1 cellular context compared by ENCODE assay signal in the genomic region with DNA sequence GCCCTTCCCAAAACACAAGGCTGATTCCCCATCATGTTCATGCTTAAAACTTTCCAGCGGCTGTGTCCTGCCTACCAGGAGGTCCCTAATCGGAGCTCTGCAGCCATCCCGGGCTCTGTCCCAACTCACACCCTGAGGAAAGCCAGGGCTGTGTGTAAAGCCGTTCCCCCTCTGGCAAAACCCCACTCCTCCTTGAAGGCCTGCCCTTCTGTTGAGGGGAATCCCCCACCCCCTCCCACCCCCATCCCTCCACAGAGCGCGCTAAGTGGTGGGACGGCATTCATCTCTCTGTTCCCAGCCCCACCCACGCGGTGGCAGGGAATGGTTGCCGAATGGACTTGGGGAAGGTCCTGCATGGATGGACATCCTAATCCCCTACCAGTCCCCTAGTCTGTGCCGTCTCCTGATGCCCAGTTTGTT.
TF ChIP-seq lines count a peak whose summit lies in the region.

No MANE protein-coding gene starts in this region.

TF ChIP-seq in A549, 52 proteins besides CTCF, POLR2A, EP300 and RAD21 (continued from another document):
- TF ChIP-seq HEYL (CRISPR knock-in tag; IDR thresholded peaks at IDR 0.05), result no peak
- no peak for TF ChIP-seq TFCP2L1 (CRISPR knock-in tag; IDR thresholded peaks at IDR 0.05)
- TF ChIP-seq CHD4 (IDR thresholded peaks at IDR 0.05; ENCODE audit: borderline replicate concordance), result no peak
- no peak for TF ChIP-seq FOXS1 (CRISPR knock-in tag; IDR thresholded peaks at IDR 0.05)
- no peak for TF ChIP-seq RCOR1 (IDR thresholded peaks at IDR 0.05; ENCODE audit: low read depth, low read length)
- TF ChIP-seq, protein P1, sequence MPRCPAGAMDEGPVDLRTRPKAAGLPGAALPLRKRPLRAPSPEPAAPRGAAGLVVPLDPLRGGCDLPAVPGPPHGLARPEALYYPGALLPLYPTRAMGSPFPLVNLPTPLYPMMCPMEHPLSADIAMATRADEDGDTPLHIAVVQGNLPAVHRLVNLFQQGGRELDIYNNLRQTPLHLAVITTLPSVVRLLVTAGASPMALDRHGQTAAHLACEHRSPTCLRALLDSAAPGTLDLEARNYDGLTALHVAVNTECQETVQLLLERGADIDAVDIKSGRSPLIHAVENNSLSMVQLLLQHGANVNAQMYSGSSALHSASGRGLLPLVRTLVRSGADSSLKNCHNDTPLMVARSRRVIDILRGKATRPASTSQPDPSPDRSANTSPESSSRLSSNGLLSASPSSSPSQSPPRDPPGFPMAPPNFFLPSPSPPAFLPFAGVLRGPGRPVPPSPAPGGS (IDR thresholded peaks at IDR 0.05), result no peak
